ENCODE assay signal across 8 cellular contexts in the genomic region with DNA sequence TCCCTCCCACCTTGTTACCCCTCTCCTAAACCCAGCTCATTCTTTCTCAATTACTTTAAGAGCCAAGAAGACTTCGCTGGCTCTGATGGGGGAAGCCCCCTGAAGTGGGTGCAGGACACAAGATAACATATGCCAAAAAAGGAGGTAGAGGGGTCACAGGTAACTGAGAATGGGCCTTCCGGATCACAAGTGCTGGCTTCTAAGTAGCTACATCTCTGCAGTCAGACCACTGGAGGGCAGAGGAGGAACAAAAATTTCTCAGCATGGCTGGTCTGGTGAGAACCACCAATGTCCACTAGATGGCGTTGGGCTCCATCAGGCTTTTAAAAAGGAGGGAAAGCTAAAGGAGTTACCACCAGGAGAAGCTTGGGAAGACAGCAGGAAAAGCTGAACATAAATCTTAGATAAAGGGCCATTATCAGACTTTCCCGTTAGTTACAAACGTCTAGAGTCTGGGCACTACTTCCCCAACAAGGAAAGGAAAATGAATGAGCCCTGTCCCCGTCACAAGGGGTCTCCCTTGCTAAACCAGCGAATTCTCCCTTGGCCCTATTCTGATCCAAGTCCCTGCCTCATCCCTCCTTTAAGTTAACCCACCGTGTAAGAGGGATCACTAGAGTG. TPM values are rescaled to one million over a fixed set of nuclear protein-coding genes. Genes with fewer than 3 reads are reported as not detected.
DNase-seq lines count a peak whose midpoint lies in the region; ATAC-seq and TF ChIP-seq lines count a peak whose summit lies in the region.

No MANE protein-coding gene starts in this region.

- H3K27ac ChIP-seq in DND-41 (ENCODE audit: low read length) (peak overlapping the region; percentile 45; the same call in 1 of the 2 replicates), PC-3 (ENCODE audit: low read length) (no peak overlapping the region), right atrium auricular region (no peak overlapping the region), gastrocnemius medialis (peak overlapping the region; percentile 45 to 95 (median 89))

- H3K27ac Mint-ChIP-seq in activated naive CD8-positive, alpha-beta T cell, result peak overlapping the region; percentile 68

- H3K4me3 ChIP-seq in DND-41 (ENCODE audit: low read depth in 1 of 2, low read length in 2 of 2), result peak overlapping the region in 1 of 2 experiments; percentile 28; a peak in 1 of 4 replicates
- peak overlapping the region; percentile 4; the same call in 1 of the 2 replicates for H3K4me3 ChIP-seq in HAP-1
- H3K4me3 ChIP-seq in PC-3 (ENCODE audit: low read length), result peak overlapping the region; percentile 36
- H3K4me3 ChIP-seq in right atrium auricular region, result no peak overlapping the region
- no peak overlapping the region for H3K4me3 ChIP-seq in gastrocnemius medialis

- peak; percentile 82 for DNase-seq in DND-41
- DNase-seq in HAP-1 (ENCODE audit: low spot score in 2 of 2), result peak; percentile 89
- DNase-seq in PC-3, result peak; percentile 96
- peak; percentile 87 for DNase-seq in right atrium auricular region (ENCODE audit: low spot score)
- DNase-seq in gastrocnemius medialis, result peak; percentile 69 to 82
- DNase-seq in DMS153 treated with DMSO at 0.1 percent for 48 hours (lab: John Stamatoyannopoulos, UW; ENCODE audit: unreplicated experiment), result no peak
- DNase-seq in OCI-M1 (lab: John Stamatoyannopoulos, UW), result no peak

- H3K79me2 ChIP-seq in DND-41 (ENCODE audit: insufficient read depth, low read length) (peaks cover 57% of the 10 kb centered on the region), PC-3 (ENCODE audit: low read length) (peaks cover 61% of the 10 kb centered on the region)

- H3K9ac ChIP-seq in DND-41 (ENCODE audit: low read depth, low read length), result no peak overlapping the region
- no peak overlapping the region for H3K9ac ChIP-seq in PC-3 (ENCODE audit: low read length)

- peak; percentile 75 for ATAC-seq in DND-41 (ENCODE audit: insufficient read depth, low read depth)
- ATAC-seq in PC-3, result peak; percentile 60
- ATAC-seq in gastrocnemius medialis, result peak; percentile 84 to 87

- H4K20me1 ChIP-seq in DND-41 (ENCODE audit: insufficient read depth, low read length) (peaks cover 42% of the 10 kb centered on the region), PC-3 (ENCODE audit: low read length) (peaks cover 32% of the 10 kb centered on the region)

- intact Hi-C loops in PC-3 (cut with micrococcal nuclease) (loop anchor here (1.0 to 2.0 kb wide), 2 partner anchors 26 to 40 kb away; a partner anchor contains a TSS), gastrocnemius medialis (cut with DNase I; ENCODE audit: low total_unique reads) (no loop called here)

- no peaks in the 10 kb centered on the region for H3K27me3 Mint-ChIP-seq in activated naive CD8-positive, alpha-beta T cell

- H3F3A ChIP-seq in PC-3 (ENCODE audit: low read length, unreplicated experiment), result peaks cover 4% of the 10 kb centered on the region

- peak; percentile 99 for TF ChIP-seq CTCF in DND-41 (IDR thresholded peaks at IDR 0.05; ENCODE audit: borderline replicate concordance, extremely low read depth, low read length, poor library complexity, severe bottlenecking)
- peak; percentile 99 for TF ChIP-seq CTCF in PC-3 (conservative IDR thresholded peaks at IDR 0.05; ENCODE audit: low read depth, low read length)
- peak; percentile 94 to 98 for TF ChIP-seq CTCF in right atrium auricular region (IDR thresholded peaks at IDR 0.05)
- TF ChIP-seq CTCF in gastrocnemius medialis (IDR thresholded peaks at IDR 0.05 in 4 of 5, conservative IDR thresholded peaks at IDR 0.05 in 1 of 5), result peak; percentile 88 to 97 (median 95)

- H2AFZ ChIP-seq in DND-41 (ENCODE audit: low read depth, low read length), result no peak overlapping the region
- no peak overlapping the region for H2AFZ ChIP-seq in PC-3 (ENCODE audit: low read length)

- no peak for TF ChIP-seq POLR2A in gastrocnemius medialis (IDR thresholded peaks at IDR 0.05)

- H3K4me2 ChIP-seq in DND-41 (ENCODE audit: insufficient read depth, low read length) (peak overlapping the region; percentile 92), PC-3 (ENCODE audit: low read length) (peak overlapping the region; percentile 71)

- no TSS peak for BruUV-seq in PC-3 (replicated peaks; lab: Mats Ljungman, UMichigan)

- H3K4me1 ChIP-seq in DND-41 (ENCODE audit: insufficient read depth, low read length), result peaks cover 40% of the 10 kb centered on the region
- H3K4me1 ChIP-seq in HAP-1, result peaks cover 20% of the 10 kb centered on the region
- H3K4me1 ChIP-seq in PC-3 (ENCODE audit: insufficient read depth, low read length), result peaks cover 44% of the 10 kb centered on the region
- peaks cover 0 to 35% of the 10 kb centered on the region in 2 donors for H3K4me1 ChIP-seq in right atrium auricular region
- H3K4me1 ChIP-seq in gastrocnemius medialis, result peaks cover 25 to 32% of the 10 kb centered on the region in 2 donors

- no peaks in the 10 kb centered on the region for H3K27me3 ChIP-seq in DND-41 (ENCODE audit: insufficient read depth, low read length, poor library complexity)
- H3K27me3 ChIP-seq in HAP-1 (ENCODE audit: low read depth), result no peaks in the 10 kb centered on the region
- H3K27me3 ChIP-seq in PC-3 (ENCODE audit: low read length), result no peaks in the 10 kb centered on the region
- no peaks in the 10 kb centered on the region for H3K27me3 ChIP-seq in right atrium auricular region
- no peaks in the 10 kb centered on the region for H3K27me3 ChIP-seq in gastrocnemius medialis

- CTCF ChIA-PET in PC-3 (lab: Charles Lee), result interaction anchor here (0.6 to 1.6 kb wide), 19 partner anchors 9 to 311 kb away, joined by 3 to 45 read pairs (median 5); a partner anchor contains a TSS

- no peaks in the 10 kb centered on the region for H3K9me2 ChIP-seq in PC-3 (replicated peaks; ENCODE audit: low read length)

- H3K36me3 ChIP-seq in DND-41 (ENCODE audit: insufficient read depth, low read length) (peaks cover 71% of the 10 kb centered on the region), HAP-1 (replicated peaks) (peaks cover 63% of the 10 kb centered on the region), PC-3 (ENCODE audit: low read depth, low read length) (peaks cover 56% of the 10 kb centered on the region), right atrium auricular region (peaks cover 64% of the 10 kb centered on the region), gastrocnemius medialis (peaks cover 0 to 64% of the 10 kb centered on the region in 2 donors)

- in situ Hi-C loops in HAP-1 (cut with MboI; ENCODE audit: low sequenced_read_pairs) (loop anchor here (25.0 kb wide), 1 partner anchor 507 kb away; no protein-coding TSS in a partner anchor), gastrocnemius medialis (cut with MboI; ENCODE audit: low sequenced_read_pairs in 4 of 4) (no loop called here)

- H3K36me3 Mint-ChIP-seq in activated naive CD8-positive, alpha-beta T cell, result peaks cover 4% of the 10 kb centered on the region

- POLR2A ChIA-PET in PC-3 (lab: Charles Lee; ENCODE audit: unreplicated experiment), result no interaction called here

- H3K9me3 Mint-ChIP-seq in activated naive CD8-positive, alpha-beta T cell (ENCODE audit: low read depth), result no peaks in the 10 kb centered on the region

- H3K4me3 Mint-ChIP-seq in activated naive CD8-positive, alpha-beta T cell, result peak overlapping the region; percentile 75

- H3K9me3 ChIP-seq in DND-41 (ENCODE audit: insufficient read depth, low read length, severe bottlenecking) (no peaks in the 10 kb centered on the region), HAP-1 (no peaks in the 10 kb centered on the region), PC-3 (ENCODE audit: low read length) (no peaks in the 10 kb centered on the region), right atrium auricular region (no peaks in the 10 kb centered on the region), gastrocnemius medialis (no peaks in the 10 kb centered on the region)

- peaks cover 42% of the 10 kb centered on the region for H3K4me1 Mint-ChIP-seq in activated naive CD8-positive, alpha-beta T cell (ENCODE audit: low read depth)

RNA-seq across cellular contexts. Expression of a gene that starts 11.6 kb away (rescaled TPM):
- total RNA-seq in PC-3 (2014; rRNA removed), result 14.8 and 16.4 TPM in 2 replicates
- total RNA-seq in right atrium auricular region, result 1 to 10 TPM; 1.3 to 1.4 TPM
- total RNA-seq in gastrocnemius medialis, result 1 to 10 TPM in 1 of 4 donors, under 1 TPM in 3; 0.36 to 1.7 (median 0.58) TPM

RNA-seq across cellular contexts. Expression of a gene that starts 26.0 kb away (rescaled TPM):
- total RNA-seq in PC-3 (2014; rRNA removed) (112 and 116 TPM in 2 replicates), right atrium auricular region (10 to 100 TPM; 53.9 to 55.3 TPM), gastrocnemius medialis (10 to 100 TPM; 61.9 to 74.8 (median 70.6) TPM)

RNA-seq across cellular contexts. Expression of a gene that starts 26.4 kb away (rescaled TPM):
- total RNA-seq in PC-3 (2014; rRNA removed), result 26.7 and 49.6 TPM in 2 replicates
- 10 to 100 TPM; 13.5 to 23.7 TPM for total RNA-seq in right atrium auricular region
- 10 to 100 TPM in 3 of 4 donors, 1 to 10 TPM in 1; 9.5 to 28.8 (median 13.8) TPM for total RNA-seq in gastrocnemius medialis

RNA-seq across cellular contexts. Expression of a gene that starts 26.9 kb away (rescaled TPM):
- total RNA-seq in PC-3 (2014; rRNA removed), result not detected in 2 replicates
- total RNA-seq in right atrium auricular region, result not detected
- not detected for total RNA-seq in gastrocnemius medialis

RNA-seq across cellular contexts. Expression of a gene that starts 34.2 kb away (rescaled TPM):
- total RNA-seq in PC-3 (2014; rRNA removed) (368 and 424 TPM in 2 replicates), right atrium auricular region (100 to 1,000 TPM; 105 to 122 TPM), gastrocnemius medialis (100 to 1,000 TPM; 304 to 543 (median 486) TPM)

Comparison
In these comparisons a context has a peak if more than half of its experiments do, and no peak if none do; other contexts are left out.
1. DNase-seq: peak in DND-41 (single experiment), HAP-1 (2 of 2), PC-3 (single experiment), right atrium auricular region (single experiment) and gastrocnemius medialis (2 of 2); none in DMS153 treated with DMSO at 0.1 percent for 48 hours (single experiment) and OCI-M1 (single experiment).
2. H3K27ac ChIP-seq: peak in DND-41 (single experiment) and gastrocnemius medialis (4 of 4); none in PC-3 (single experiment) and right atrium auricular region (0 of 2).
3. H3K4me3 ChIP-seq: peak in HAP-1 (single experiment) and PC-3 (single experiment); none in right atrium auricular region (0 of 2) and gastrocnemius medialis (0 of 4).
4. Peak in every context shown above with its lines, with median percentiles within 50 percentile points of each other: ATAC-seq and CTCF ChIP-seq.